Comparison of ENCODE assay signal across 9 cellular contexts in the genomic region with DNA sequence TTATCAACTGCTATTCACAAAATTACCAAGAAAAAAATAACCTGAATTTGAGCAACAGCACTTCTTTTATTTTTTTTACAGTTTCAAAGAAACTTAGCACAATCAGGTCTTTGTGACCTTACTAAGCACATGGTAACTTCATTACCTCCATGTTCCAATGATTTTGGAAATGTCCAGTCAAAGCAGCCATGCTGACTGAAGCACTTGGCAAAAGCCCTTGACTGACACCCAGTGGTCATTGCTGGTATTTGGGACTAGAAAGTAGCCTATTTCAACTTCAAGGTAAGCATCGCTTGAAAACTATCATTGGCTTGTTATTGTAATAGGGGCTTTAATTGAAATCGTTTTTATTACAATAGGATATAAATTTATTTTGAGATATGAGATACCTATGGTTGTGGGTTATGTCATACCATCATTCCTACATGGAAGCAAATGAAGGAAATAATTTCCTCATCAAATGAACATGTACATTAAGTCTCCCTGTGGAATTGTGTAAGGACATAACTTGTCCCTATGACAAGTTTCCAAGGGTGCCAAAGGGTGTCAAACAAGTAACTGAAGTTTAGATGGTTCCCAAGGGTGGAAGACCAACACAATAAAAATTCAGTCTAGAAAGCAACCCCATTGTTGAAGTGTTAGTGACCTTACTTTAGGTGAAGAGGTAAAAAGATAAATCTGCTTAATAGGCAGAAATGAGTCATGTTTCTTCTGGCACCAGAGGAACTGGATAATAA. TPM values are rescaled to one million over a fixed set of nuclear protein-coding genes. Genes with fewer than 3 reads are reported as not detected.
DNase-seq lines count a peak whose midpoint lies in the region; ATAC-seq and TF ChIP-seq lines count a peak whose summit lies in the region.
"Had no signal": no experiment of that assay in that cellular context is flagged by ENCODE, and none has a peak within 500 bp of the region (broad histone marks: within the 10 kb centered on the region; RNA-seq: fewer than 3 reads in every experiment).

No MANE protein-coding gene starts in this region.

- dilution Hi-C loops in IMR-90 (cut with HindIII; ENCODE audit: low sequenced_read_pairs, unreplicated experiment), result no loop called here

- no peak overlapping the region for H4K5ac ChIP-seq in IMR-90 (ENCODE audit: low read depth, low read length)

- H4K20me1 ChIP-seq in GM23248 (ENCODE audit: insufficient read depth) (no peaks in the 10 kb centered on the region), IMR-90 (ENCODE audit: insufficient read depth, low read length) (no peaks in the 10 kb centered on the region)

- DNase-seq in NK-92 treated with Interleukin-12 subunit alpha and Interleukin-12 subunit beta, amount 100 ng/mL, for 24 hours (lab: John Stamatoyannopoulos, UW), result peak; percentile 2
- DNase-seq in NK-92 (lab: John Stamatoyannopoulos, UW; ENCODE audit: unreplicated experiment) (no peak), GM23248 (peak; percentile 69), IMR-90 (peak; percentile 71), SHP77 (lab: John Stamatoyannopoulos, UW) (peak; percentile 40 to 48), brain microvascular endothelial cell (peak; percentile 81), islet precursor cell (peak; percentile 78)
- DNase-seq in stimulated activated CD4-positive, alpha-beta T cell treated with anti-CD3 and anti-CD28 coated beads, Interleukin-2, amount 100 ng/mL, for 48 hours, result peak; percentile 43 to 44

- WGBS in GM23248 (ENCODE audit: low coverage in 1 of 2, low lambda C conversion rate in 2 of 2, missing lambda C conversion rate in 2 of 2), 2 experiments, result 0 to 3% methylated on average over 2 of the region's 2 CpGs
- WGBS in IMR-90 (ENCODE audit: extremely low coverage in 2 of 2, insufficient read length in 1 of 2), 2 experiments, result no CpG with 5 or more reads among the region's 2 CpGs

- H2BK120ac ChIP-seq in IMR-90 (ENCODE audit: low read depth, low read length), result no peak overlapping the region

- H3K79me2 ChIP-seq in GM23248 (ENCODE audit: insufficient read depth), result no peaks in the 10 kb centered on the region

- no peaks in the 10 kb centered on the region for H3K79me1 ChIP-seq in IMR-90 (ENCODE audit: low read depth in 1 of 2, low read length in 2 of 2)

- no peak overlapping the region for H3K18ac ChIP-seq in IMR-90 (ENCODE audit: low read depth, low read length)

- no peak overlapping the region for H2BK20ac ChIP-seq in IMR-90 (ENCODE audit: low read depth, low read length)

- H3K9ac ChIP-seq in GM23248, result no peak overlapping the region
- H3K9ac ChIP-seq in IMR-90 (ENCODE audit: low read depth, low read length), result no peak overlapping the region

- no peak overlapping the region for H4K91ac ChIP-seq in IMR-90 (ENCODE audit: insufficient read depth, low read depth, low read length)

- no peaks in the 10 kb centered on the region for H3K36me3 ChIP-seq in GM23248 (ENCODE audit: low read depth)
- no peaks in the 10 kb centered on the region for H3K36me3 ChIP-seq in IMR-90 (ENCODE audit: control insufficient read depth, insufficient read depth, low read length)
- H3K36me3 ChIP-seq in brain microvascular endothelial cell (replicated peaks), result no peaks in the 10 kb centered on the region

- in situ Hi-C loops in GM23248 (cut with MboI) (no loop called here), IMR-90 (cut with MboI; ENCODE audit: low sequenced_read_pairs) (no loop called here), brain microvascular endothelial cell (cut with HindIII; ENCODE audit: low pct_ligation_motif_present, low sequenced_read_pairs) (no loop called here)

- H3K9me3 ChIP-seq in GM23248 (ENCODE audit: low read depth) (no peaks in the 10 kb centered on the region), IMR-90 (ENCODE audit: control insufficient read depth, insufficient read depth, low read length) (no peaks in the 10 kb centered on the region)

- no TSS peak for BruUV-seq in IMR-90 (replicated peaks; lab: Mats Ljungman, UMichigan)

- peak; percentile 93 for TF ChIP-seq RAD21 in IMR-90 (IDR thresholded peaks at IDR 0.05; ENCODE audit: low read length)

- H3K4me2 ChIP-seq in GM23248 (ENCODE audit: unreplicated experiment), result no peak overlapping the region
- no peak overlapping the region for H3K4me2 ChIP-seq in IMR-90 (ENCODE audit: low read depth, low read length)

- H2AK5ac ChIP-seq in IMR-90 (ENCODE audit: low read depth, low read length), result no peak overlapping the region

- TF ChIP-seq POLR2A in IMR-90 (IDR thresholded peaks at IDR 0.05; ENCODE audit: low read depth, low read length), result no peak

- POLR2A ChIA-PET in IMR-90 (lab: Charles Lee; ENCODE audit: unreplicated experiment), result no interaction called here

- no peaks in the 10 kb centered on the region for H3F3A ChIP-seq in GM23248 (ENCODE audit: insufficient read depth)

- H3K27ac ChIP-seq in GM23248 (no peak overlapping the region), IMR-90 (ENCODE audit: insufficient read depth, low read length) (no peak overlapping the region), brain microvascular endothelial cell (no peak overlapping the region)

- H3K27me3 ChIP-seq in GM23248 (replicated peaks; ENCODE audit: insufficient read depth), result no peaks in the 10 kb centered on the region
- no peaks in the 10 kb centered on the region for H3K27me3 ChIP-seq in IMR-90 (ENCODE audit: control insufficient read depth, insufficient read depth, low read length)
- no peaks in the 10 kb centered on the region for H3K27me3 ChIP-seq in brain microvascular endothelial cell (replicated peaks)

- H2AFZ ChIP-seq in GM23248 (no peak overlapping the region), IMR-90 (replicated peaks; ENCODE audit: low read length, poor library complexity) (no peak overlapping the region)

- H3K23ac ChIP-seq in IMR-90 (ENCODE audit: low read depth, low read length), result no peak overlapping the region

- no peak overlapping the region for H3K14ac ChIP-seq in IMR-90 (replicated peaks; ENCODE audit: low read depth, low read length)

- H2BK5ac ChIP-seq in IMR-90 (ENCODE audit: low read depth, low read length, poor library complexity, severe bottlenecking), result no peak overlapping the region

- H4K8ac ChIP-seq in IMR-90 (ENCODE audit: low read depth in 2 of 2, low read length in 2 of 2), result no peak overlapping the region

- CTCF ChIA-PET in IMR-90 (lab: Yijun Ruan, JAX), result no interaction called here

- intact Hi-C loops in IMR-90 (cut with micrococcal nuclease), result loop anchor here (1.0 to 5.0 kb wide), 4 partner anchors 77 to 1910 kb away; no protein-coding TSS in a partner anchor

- no peaks in the 10 kb centered on the region for H3K9me2 ChIP-seq in GM23248 (ENCODE audit: insufficient read depth)

- peak; percentile 81 for ATAC-seq in IMR-90 (ENCODE audit: low read depth)
- ATAC-seq: left colon had no signal

- H2BK15ac ChIP-seq in IMR-90 (ENCODE audit: low read depth, low read length), result no peak overlapping the region

- H3K4me3 ChIP-seq in GM23248 (no peak overlapping the region), IMR-90 (ENCODE audit: insufficient read depth, low read depth, low read length) (no peak overlapping the region), brain microvascular endothelial cell (ENCODE audit: low read depth, low read length) (no peak overlapping the region)

- no peaks in the 10 kb centered on the region for H3K4me1 ChIP-seq in GM23248 (ENCODE audit: insufficient read depth)
- H3K4me1 ChIP-seq in IMR-90 (ENCODE audit: control insufficient read depth, insufficient read depth, low read length), result no peaks in the 10 kb centered on the region

- TF ChIP-seq CTCF in IMR-90 (conservative IDR thresholded peaks at IDR 0.05; ENCODE audit: low read depth, low read length) (peak; percentile 93), brain microvascular endothelial cell (IDR thresholded peaks at IDR 0.05; ENCODE audit: low read depth, low read length, missing control alignments) (peak; percentile 94)

- no peak overlapping the region for H3K4ac ChIP-seq in IMR-90 (ENCODE audit: low read depth, low read length)

- no peaks in the 10 kb centered on the region for H3K9me1 ChIP-seq in IMR-90 (ENCODE audit: insufficient read depth, low read length)

- H2AK9ac ChIP-seq in IMR-90 (replicated peaks; ENCODE audit: low read depth, low read length, poor library complexity), result no peak overlapping the region

- H3K56ac ChIP-seq in IMR-90 (ENCODE audit: extremely low read depth, insufficient read depth, low read length), result no peak overlapping the region

TF ChIP-seq in IMR-90, 13 proteins besides CTCF, POLR2A, EP300 and RAD21:
- TF ChIP-seq SMC3 (IDR thresholded peaks at IDR 0.05; ENCODE audit: low read depth, low read length), result peak; percentile 88
- TF ChIP-seq MAZ (IDR thresholded peaks at IDR 0.05; ENCODE audit: borderline replicate concordance, low read depth, low read length), result no peak
- TF ChIP-seq MAFK (IDR thresholded peaks at IDR 0.05; ENCODE audit: low read depth, low read length), result peak; percentile 59
- no peak for TF ChIP-seq RFX5 (IDR thresholded peaks at IDR 0.05; ENCODE audit: low read depth, low read length)

RNA-seq across cellular contexts. Expression of a gene that starts 15.2 kb away (rescaled TPM):
- total RNA-seq in GM23248 (2014; rRNA removed; shearing (Covaris generic)), result 0.22 TPM in 1 of 2 replicates, not detected in the other
- polyA plus RNA-seq in GM23248 (2016; fragmentation: Nextera tagmentation; extraction: Ambion mirVana) (0.27 and 0.44 TPM in 2 replicates), IMR-90 (2012; rRNA removed) (0.44 and 0.46 TPM in 2 replicates)
- 0.72 and 1.1 TPM in 2 replicates for total RNA-seq in IMR-90 (2012; rRNA removed)
- polyA plus RNA-seq in IMR-90 (2012; cell fraction: cytosol; rRNA removed), result 0.07 and 0.15 TPM in 2 replicates
- polyA plus RNA-seq in IMR-90 (2012; cell fraction: nucleus; rRNA removed; ENCODE audit: low replicate concordance), result 0.26 TPM in 1 of 2 replicates, not detected in the other
